9 cellular contexts compared by ENCODE assay signal in genomic region chr11:36507824-36508489, GRCh38. TPM values are rescaled to one million over a fixed set of nuclear protein-coding genes. Genes with fewer than 3 reads are reported as not detected.
DNase-seq lines count a peak whose midpoint lies in the region; ATAC-seq and TF ChIP-seq lines count a peak whose summit lies in the region.
"Had no signal": no experiment of that assay in that cellular context is flagged by ENCODE, and none has a peak within 500 bp of the region (broad histone marks: within the 10 kb centered on the region; RNA-seq: fewer than 3 reads in every experiment).

No MANE protein-coding gene starts in this region.

- intact Hi-C loops in vagina (cut with DNase I), result no loop called here

- H3K36me3 Mint-ChIP-seq in osteocyte (ENCODE audit: unreplicated experiment), result peaks cover 8% of the 10 kb centered on the region

- H3K4me3 ChIP-seq in DND-41 (ENCODE audit: low read depth in 1 of 2, low read length in 2 of 2), result peak overlapping the region; percentile 81 to 97; a peak in 3 of 4 replicates
- H3K4me3 ChIP-seq in OCI-LY3 (ENCODE audit: low read length), result no peak overlapping the region
- H3K4me3 ChIP-seq in endocrine pancreas (ENCODE audit: control insufficient read depth, insufficient read depth, low read length), result peak overlapping the region; percentile 93
- H3K4me3 ChIP-seq in vagina, result peak overlapping the region in 1 of 2 donors; percentile 83

- H3K9me3 Mint-ChIP-seq in osteocyte (ENCODE audit: unreplicated experiment), result no peaks in the 10 kb centered on the region

- H3K4me1 Mint-ChIP-seq in osteocyte (ENCODE audit: unreplicated experiment), result peaks cover 31% of the 10 kb centered on the region

- H4K20me1 ChIP-seq in DND-41 (ENCODE audit: insufficient read depth, low read length), result peaks cover 46% of the 10 kb centered on the region
- peaks cover 11% of the 10 kb centered on the region for H4K20me1 ChIP-seq in OCI-LY3 (ENCODE audit: insufficient read depth, low read length)

- H3K27me3 ChIP-seq in DND-41 (ENCODE audit: insufficient read depth, low read length, poor library complexity) (no peaks in the 10 kb centered on the region), OCI-LY3 (ENCODE audit: low read depth, low read length) (no peaks in the 10 kb centered on the region), endocrine pancreas (ENCODE audit: control insufficient read depth, insufficient read depth, low read length) (no peaks in the 10 kb centered on the region), vagina (no peaks in the 10 kb centered on the region)

- H3K27ac Mint-ChIP-seq in osteocyte (ENCODE audit: unreplicated experiment), result peak overlapping the region; percentile 90

- TF ChIP-seq POLR2A in vagina (IDR thresholded peaks at IDR 0.05), result no peak

- ATAC-seq in DND-41 (ENCODE audit: insufficient read depth, low read depth) (no peak), HG03460 (IDR thresholded peaks at IDR 0.05; ENCODE audit: unreplicated experiment) (no peak)

- no peaks in the 10 kb centered on the region for H3K27me3 Mint-ChIP-seq in osteocyte (ENCODE audit: unreplicated experiment)

- H3K9ac ChIP-seq in DND-41 (ENCODE audit: low read depth, low read length) (peak overlapping the region; percentile 84), OCI-LY3 (ENCODE audit: low read length) (no peak overlapping the region), endocrine pancreas (ENCODE audit: control insufficient read depth, insufficient read depth, low read length) (no peak overlapping the region)

- H3K27ac ChIP-seq in DND-41 (ENCODE audit: low read length) (no peak overlapping the region), OCI-LY3 (ENCODE audit: low read length) (no peak overlapping the region), vagina (no peak overlapping the region)

- peaks cover 27% of the 10 kb centered on the region for H3K4me1 ChIP-seq in DND-41 (ENCODE audit: insufficient read depth, low read length)
- H3K4me1 ChIP-seq in OCI-LY3 (ENCODE audit: low read length), result peaks cover 12% of the 10 kb centered on the region
- peaks cover 7% of the 10 kb centered on the region for H3K4me1 ChIP-seq in endocrine pancreas (ENCODE audit: control insufficient read depth, insufficient read depth, low read length)
- H3K4me1 ChIP-seq in vagina, result peaks cover 41% of the 10 kb centered on the region

- H3K4me2 ChIP-seq in DND-41 (ENCODE audit: insufficient read depth, low read length), result peak overlapping the region; percentile 78
- peak overlapping the region; percentile 97; the same call in 1 of the 2 replicates for H3K4me2 ChIP-seq in OCI-LY3 (ENCODE audit: low read length)

- H3K79me2 ChIP-seq in DND-41 (ENCODE audit: insufficient read depth, low read length), result peaks cover 68% of the 10 kb centered on the region
- peaks cover 23% of the 10 kb centered on the region for H3K79me2 ChIP-seq in OCI-LY3 (ENCODE audit: low read length)

- no peak for TF ChIP-seq CTCF in DND-41 (IDR thresholded peaks at IDR 0.05; ENCODE audit: borderline replicate concordance, extremely low read depth, low read length, poor library complexity, severe bottlenecking)
- no peak for TF ChIP-seq CTCF in OCI-LY3 (IDR thresholded peaks at IDR 0.05; ENCODE audit: low read depth, low read length)
- TF ChIP-seq CTCF in osteocyte (IDR thresholded peaks at IDR 0.05), result no peak
- TF ChIP-seq CTCF in vagina (IDR thresholded peaks at IDR 0.05), result no peak

- no peak overlapping the region for H2AFZ ChIP-seq in DND-41 (ENCODE audit: low read depth, low read length)
- no peak overlapping the region for H2AFZ ChIP-seq in OCI-LY3 (ENCODE audit: low read depth, low read length)

- H3K9me3 ChIP-seq in DND-41 (ENCODE audit: insufficient read depth, low read length, severe bottlenecking), result no peaks in the 10 kb centered on the region
- no peaks in the 10 kb centered on the region for H3K9me3 ChIP-seq in OCI-LY3 (ENCODE audit: insufficient read depth, low read length)
- H3K9me3 ChIP-seq in endocrine pancreas (ENCODE audit: control insufficient read depth, low read length), result no peaks in the 10 kb centered on the region
- no peaks in the 10 kb centered on the region for H3K9me3 ChIP-seq in vagina

- DNase-seq in DND-41 (no peak), osteocyte (ENCODE audit: extremely low spot score, unreplicated experiment) (no peak), vagina (ENCODE audit: extremely low spot score in 2 of 2) (no peak)
- DNase-seq in stimulated activated CD4-positive, alpha-beta T cell treated with anti-CD3 and anti-CD28 coated beads, Interleukin-4, amount 100 ng/mL, for 24 hours, result no peak
- DNase-seq in stimulated activated CD4-positive, alpha-beta T cell treated with anti-CD3 and anti-CD28 coated beads, Interleukin-15, amount 100 ng/mL, for 24 hours, result no peak
- DNase-seq: NCI-H526 treated with DMSO at 0.1 percent for 48 hours had no signal

- peaks cover 22% of the 10 kb centered on the region for H3K36me3 ChIP-seq in DND-41 (ENCODE audit: insufficient read depth, low read length)
- no peaks in the 10 kb centered on the region for H3K36me3 ChIP-seq in OCI-LY3 (replicated peaks; ENCODE audit: low read depth, low read length)
- no peaks in the 10 kb centered on the region for H3K36me3 ChIP-seq in endocrine pancreas (ENCODE audit: control insufficient read depth, insufficient read depth, low read length)
- no peaks in the 10 kb centered on the region for H3K36me3 ChIP-seq in vagina

- H3K4me3 Mint-ChIP-seq in osteocyte (ENCODE audit: unreplicated experiment), result peak overlapping the region; percentile 97

RNA-seq across cellular contexts. Expression of gene TRAF6, which starts 2.1 kb away (rescaled TPM):
- total RNA-seq in osteocyte (13.9 and 15.0 TPM in 2 replicates), vagina (10.6 TPM)

RNA-seq across cellular contexts. Expression of gene RAG1, which starts 59.9 kb away (rescaled TPM):
- total RNA-seq in osteocyte, result 0.46 and 0.55 TPM in 2 replicates
- 0.25 TPM for total RNA-seq in vagina
